In the genomic region with DNA sequence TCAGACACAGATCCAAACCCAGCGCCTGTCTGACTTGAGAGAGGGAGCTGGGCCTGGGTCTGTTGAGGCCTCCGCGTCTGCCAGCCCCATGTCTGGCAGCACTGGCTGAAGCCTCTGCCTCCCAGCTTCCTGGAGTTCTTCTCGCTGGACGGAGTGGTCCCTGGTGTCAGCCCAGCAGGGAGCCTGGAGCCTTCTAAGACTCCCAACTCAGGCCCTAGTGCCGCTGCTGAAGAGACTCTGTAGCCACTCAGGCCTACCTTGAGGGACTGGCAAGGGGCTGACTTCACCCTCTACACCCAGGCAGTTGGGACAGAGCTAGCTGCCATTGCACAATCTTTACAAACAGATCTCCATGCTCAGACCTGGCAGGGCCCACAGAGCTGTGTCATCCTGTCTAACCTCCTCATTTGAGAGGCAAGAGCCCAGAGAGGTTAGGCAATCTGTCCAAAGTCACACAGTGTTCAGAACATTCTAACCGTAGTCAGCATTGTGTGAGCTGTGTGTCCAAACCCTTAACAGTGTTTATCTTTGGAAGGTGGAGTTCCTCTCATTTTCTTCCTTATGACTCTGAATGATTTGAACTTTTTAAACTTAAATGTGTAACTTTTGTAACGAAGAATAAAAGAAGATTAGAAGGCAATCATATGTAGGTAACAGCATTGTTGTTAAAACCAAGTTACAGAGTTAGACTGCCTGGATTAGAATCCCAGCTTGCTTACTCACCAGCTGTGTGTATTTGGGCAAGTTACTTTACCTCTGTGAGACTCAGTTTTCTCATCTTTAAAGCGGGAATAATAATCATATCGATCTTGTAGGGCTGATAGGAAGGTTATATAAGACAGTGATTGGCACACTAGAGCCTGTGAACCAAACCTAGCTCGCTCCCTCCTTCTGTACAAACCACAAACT, we compare ENCODE assay signal across 1 cellular context.
TF ChIP-seq lines count a peak whose summit lies in the region.

No MANE protein-coding gene starts in this region.

TF ChIP-seq in HepG2, 621 proteins besides CTCF, POLR2A, EP300 and RAD21 (continued from another document and continues in another):
- TF ChIP-seq, protein P1, sequence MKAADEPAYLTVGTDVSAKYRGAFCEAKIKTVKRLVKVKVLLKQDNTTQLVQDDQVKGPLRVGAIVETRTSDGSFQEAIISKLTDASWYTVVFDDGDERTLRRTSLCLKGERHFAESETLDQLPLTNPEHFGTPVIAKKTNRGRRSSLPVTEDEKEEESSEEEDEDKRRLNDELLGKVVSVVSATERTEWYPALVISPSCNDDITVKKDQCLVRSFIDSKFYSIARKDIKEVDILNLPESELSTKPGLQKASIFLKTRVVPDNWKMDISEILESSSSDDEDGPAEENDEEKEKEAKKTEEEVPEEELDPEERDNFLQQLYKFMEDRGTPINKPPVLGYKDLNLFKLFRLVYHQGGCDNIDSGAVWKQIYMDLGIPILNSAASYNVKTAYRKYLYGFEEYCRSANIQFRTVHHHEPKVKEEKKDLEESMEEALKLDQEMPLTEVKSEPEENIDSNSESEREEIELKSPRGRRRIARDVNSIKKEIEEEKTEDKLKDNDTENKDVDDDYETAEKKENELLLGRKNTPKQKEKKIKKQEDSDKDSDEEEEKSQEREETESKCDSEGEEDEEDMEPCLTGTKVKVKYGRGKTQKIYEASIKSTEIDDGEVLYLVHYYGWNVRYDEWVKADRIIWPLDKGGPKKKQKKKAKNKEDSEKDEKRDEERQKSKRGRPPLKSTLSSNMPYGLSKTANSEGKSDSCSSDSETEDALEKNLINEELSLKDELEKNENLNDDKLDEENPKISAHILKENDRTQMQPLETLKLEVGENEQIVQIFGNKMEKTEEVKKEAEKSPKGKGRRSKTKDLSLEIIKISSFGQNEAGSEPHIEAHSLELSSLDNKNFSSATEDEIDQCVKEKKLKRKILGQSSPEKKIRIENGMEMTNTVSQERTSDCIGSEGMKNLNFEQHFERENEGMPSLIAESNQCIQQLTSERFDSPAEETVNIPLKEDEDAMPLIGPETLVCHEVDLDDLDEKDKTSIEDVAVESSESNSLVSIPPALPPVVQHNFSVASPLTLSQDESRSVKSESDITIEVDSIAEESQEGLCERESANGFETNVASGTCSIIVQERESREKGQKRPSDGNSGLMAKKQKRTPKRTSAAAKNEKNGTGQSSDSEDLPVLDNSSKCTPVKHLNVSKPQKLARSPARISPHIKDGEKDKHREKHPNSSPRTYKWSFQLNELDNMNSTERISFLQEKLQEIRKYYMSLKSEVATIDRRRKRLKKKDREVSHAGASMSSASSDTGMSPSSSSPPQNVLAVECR (CRISPR knock-in tag; IDR thresholded peaks at IDR 0.05; ENCODE audit: borderline replicate concordance), result peak; percentile 53; the same call in 1 of the 2 replicates
- TF ChIP-seq HMG20A (CRISPR knock-in tag; IDR thresholded peaks at IDR 0.05; ENCODE audit: borderline replicate concordance) (0 out of 2 replicates have a peak, but pooled peaks have one; percentile 62), PRMT3 (CRISPR knock-in tag; IDR thresholded peaks at IDR 0.05; ENCODE audit: borderline replicate concordance, low read depth) (no peak), MAZ (IDR thresholded peaks at IDR 0.05; ENCODE audit: borderline replicate concordance, low read depth, low read length) (peak; percentile 47; the same call in 1 of the 2 replicates), MAZ (CRISPR knock-in tag; IDR thresholded peaks at IDR 0.05; ENCODE audit: low read depth) (peak; percentile 14; the same call in 1 of the 2 replicates), ETV5 (CRISPR knock-in tag; IDR thresholded peaks at IDR 0.05; ENCODE audit: borderline replicate concordance) (peak; percentile 65; the same call in 1 of the 2 replicates), SP4 (CRISPR knock-in tag; IDR thresholded peaks at IDR 0.05) (no peak), ZNF792 (CRISPR knock-in tag; IDR thresholded peaks at IDR 0.05) (peak; percentile 51; the same call in 1 of the 2 replicates), ISL2 (CRISPR knock-in tag; IDR thresholded peaks at IDR 0.05) (peak; percentile 34; the same call in 1 of the 2 replicates), SRY (CRISPR knock-in tag; IDR thresholded peaks at IDR 0.05) (no peak; the same call in none of the 2 replicates), FOXA1 (IDR thresholded peaks at IDR 0.05) (no peak), FOXA1 (CRISPR knock-in tag; IDR thresholded peaks at IDR 0.05) (peak; percentile 72), ZNF619 (CRISPR knock-in tag; IDR thresholded peaks at IDR 0.05) (0 out of 2 replicates have a peak, but pooled peaks have one; percentile 71), ZSCAN12 (CRISPR knock-in tag; IDR thresholded peaks at IDR 0.05) (no peak), ZNF432 (CRISPR knock-in tag; IDR thresholded peaks at IDR 0.05; ENCODE audit: borderline replicate concordance) (no peak), PPARG (CRISPR knock-in tag; conservative IDR thresholded peaks at IDR 0.05) (0 out of 2 replicates have a peak, but pooled peaks have one; percentile 29), ZNF558 (CRISPR knock-in tag; IDR thresholded peaks at IDR 0.05; ENCODE audit: borderline replicate concordance) (no peak), PITX1 (CRISPR knock-in tag; IDR thresholded peaks at IDR 0.05) (peak; percentile 57; the same call in 1 of the 2 replicates), ZNF256 (CRISPR knock-in tag; conservative IDR thresholded peaks at IDR 0.05) (no peak), RBAK (CRISPR knock-in tag; IDR thresholded peaks at IDR 0.05) (no peak), LCORL (IDR thresholded peaks at IDR 0.05) (no peak), LCORL (CRISPR knock-in tag; IDR thresholded peaks at IDR 0.05) (peak; percentile 76; the same call in 1 of the 2 replicates), HES4 (CRISPR knock-in tag; IDR thresholded peaks at IDR 0.05; ENCODE audit: borderline replicate concordance) (no peak), ZNF550 (CRISPR knock-in tag; IDR thresholded peaks at IDR 0.05; ENCODE audit: borderline replicate concordance) (0 out of 2 replicates have a peak, but pooled peaks have one; percentile 45), RCOR2 (CRISPR knock-in tag; IDR thresholded peaks at IDR 0.05) (peak; percentile 98), SP140L (CRISPR knock-in tag; IDR thresholded peaks at IDR 0.05; ENCODE audit: borderline replicate concordance) (no peak), ZFP36 (IDR thresholded peaks at IDR 0.05; ENCODE audit: borderline replicate concordance, low read depth, low read length, partially characterized antibody) (peak; percentile 96), MIXL1 (CRISPR knock-in tag; IDR thresholded peaks at IDR 0.05) (0 out of 2 replicates have a peak, but pooled peaks have one; percentile 35), POGZ (CRISPR knock-in tag; IDR thresholded peaks at IDR 0.05) (0 out of 2 replicates have a peak, but pooled peaks have one; percentile 31), RXRA (CRISPR knock-in tag; IDR thresholded peaks at IDR 0.05) (peak; percentile 56; the same call in 1 of the 2 replicates), NFKB2 (CRISPR knock-in tag; IDR thresholded peaks at IDR 0.05; ENCODE audit: borderline replicate concordance) (no peak), ZNF253 (CRISPR knock-in tag; IDR thresholded peaks at IDR 0.05; ENCODE audit: borderline replicate concordance) (no peak), ZSCAN9 (CRISPR knock-in tag; IDR thresholded peaks at IDR 0.05; ENCODE audit: borderline replicate concordance) (peak; percentile 29), MEF2D (CRISPR knock-in tag; IDR thresholded peaks at IDR 0.05) (peak; percentile 59; the same call in 1 of the 2 replicates), ONECUT2 (CRISPR knock-in tag; IDR thresholded peaks at IDR 0.05) (no peak), SAFB2 (CRISPR knock-in tag; IDR thresholded peaks at IDR 0.05; ENCODE audit: borderline replicate concordance, low read depth) (no peak), CEBPB (IDR thresholded peaks at IDR 0.05; ENCODE audit: borderline replicate concordance, low read depth, low read length) (peak; percentile 100), MTA1 (CRISPR knock-in tag; IDR thresholded peaks at IDR 0.05; ENCODE audit: borderline replicate concordance) (peak; percentile 70; the same call in 1 of the 2 replicates), PHB2 (IDR thresholded peaks at IDR 0.05; ENCODE audit: partially characterized antibody) (no peak)
- TF ChIP-seq, protein P2, sequence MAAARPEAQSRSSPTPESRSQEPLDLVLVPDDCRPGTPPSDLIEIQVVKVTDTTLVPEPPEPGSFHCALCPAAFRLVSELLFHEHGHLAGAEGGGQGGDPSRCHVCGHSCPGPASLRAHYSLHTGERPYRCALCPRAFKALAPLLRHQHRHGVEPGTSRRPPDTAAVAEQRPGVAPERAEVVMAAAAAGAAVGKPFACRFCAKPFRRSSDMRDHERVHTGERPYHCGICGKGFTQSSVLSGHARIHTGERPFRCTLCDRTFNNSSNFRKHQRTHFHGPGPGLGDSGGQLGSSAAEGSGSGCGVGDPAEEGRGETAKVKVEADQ (CRISPR knock-in tag; IDR thresholded peaks at IDR 0.05; ENCODE audit: borderline replicate concordance), result 0 out of 2 replicates have a peak, but pooled peaks have one; percentile 30
- TF ChIP-seq, protein P3, sequence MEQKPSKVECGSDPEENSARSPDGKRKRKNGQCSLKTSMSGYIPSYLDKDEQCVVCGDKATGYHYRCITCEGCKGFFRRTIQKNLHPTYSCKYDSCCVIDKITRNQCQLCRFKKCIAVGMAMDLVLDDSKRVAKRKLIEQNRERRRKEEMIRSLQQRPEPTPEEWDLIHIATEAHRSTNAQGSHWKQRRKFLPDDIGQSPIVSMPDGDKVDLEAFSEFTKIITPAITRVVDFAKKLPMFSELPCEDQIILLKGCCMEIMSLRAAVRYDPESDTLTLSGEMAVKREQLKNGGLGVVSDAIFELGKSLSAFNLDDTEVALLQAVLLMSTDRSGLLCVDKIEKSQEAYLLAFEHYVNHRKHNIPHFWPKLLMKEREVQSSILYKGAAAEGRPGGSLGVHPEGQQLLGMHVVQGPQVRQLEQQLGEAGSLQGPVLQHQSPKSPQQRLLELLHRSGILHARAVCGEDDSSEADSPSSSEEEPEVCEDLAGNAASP (CRISPR knock-in tag; IDR thresholded peaks at IDR 0.05; ENCODE audit: borderline replicate concordance), result peak; percentile 59; the same call in 1 of the 2 replicates
- TF ChIP-seq, protein P4, sequence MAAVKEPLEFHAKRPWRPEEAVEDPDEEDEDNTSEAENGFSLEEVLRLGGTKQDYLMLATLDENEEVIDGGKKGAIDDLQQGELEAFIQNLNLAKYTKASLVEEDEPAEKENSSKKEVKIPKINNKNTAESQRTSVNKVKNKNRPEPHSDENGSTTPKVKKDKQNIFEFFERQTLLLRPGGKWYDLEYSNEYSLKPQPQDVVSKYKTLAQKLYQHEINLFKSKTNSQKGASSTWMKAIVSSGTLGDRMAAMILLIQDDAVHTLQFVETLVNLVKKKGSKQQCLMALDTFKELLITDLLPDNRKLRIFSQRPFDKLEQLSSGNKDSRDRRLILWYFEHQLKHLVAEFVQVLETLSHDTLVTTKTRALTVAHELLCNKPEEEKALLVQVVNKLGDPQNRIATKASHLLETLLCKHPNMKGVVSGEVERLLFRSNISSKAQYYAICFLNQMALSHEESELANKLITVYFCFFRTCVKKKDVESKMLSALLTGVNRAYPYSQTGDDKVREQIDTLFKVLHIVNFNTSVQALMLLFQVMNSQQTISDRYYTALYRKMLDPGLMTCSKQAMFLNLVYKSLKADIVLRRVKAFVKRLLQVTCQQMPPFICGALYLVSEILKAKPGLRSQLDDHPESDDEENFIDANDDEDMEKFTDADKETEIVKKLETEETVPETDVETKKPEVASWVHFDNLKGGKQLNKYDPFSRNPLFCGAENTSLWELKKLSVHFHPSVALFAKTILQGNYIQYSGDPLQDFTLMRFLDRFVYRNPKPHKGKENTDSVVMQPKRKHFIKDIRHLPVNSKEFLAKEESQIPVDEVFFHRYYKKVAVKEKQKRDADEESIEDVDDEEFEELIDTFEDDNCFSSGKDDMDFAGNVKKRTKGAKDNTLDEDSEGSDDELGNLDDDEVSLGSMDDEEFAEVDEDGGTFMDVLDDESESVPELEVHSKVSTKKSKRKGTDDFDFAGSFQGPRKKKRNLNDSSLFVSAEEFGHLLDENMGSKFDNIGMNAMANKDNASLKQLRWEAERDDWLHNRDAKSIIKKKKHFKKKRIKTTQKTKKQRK (IDR thresholded peaks at IDR 0.05; ENCODE audit: low read length), result no peak
- TF ChIP-seq, protein P5, sequence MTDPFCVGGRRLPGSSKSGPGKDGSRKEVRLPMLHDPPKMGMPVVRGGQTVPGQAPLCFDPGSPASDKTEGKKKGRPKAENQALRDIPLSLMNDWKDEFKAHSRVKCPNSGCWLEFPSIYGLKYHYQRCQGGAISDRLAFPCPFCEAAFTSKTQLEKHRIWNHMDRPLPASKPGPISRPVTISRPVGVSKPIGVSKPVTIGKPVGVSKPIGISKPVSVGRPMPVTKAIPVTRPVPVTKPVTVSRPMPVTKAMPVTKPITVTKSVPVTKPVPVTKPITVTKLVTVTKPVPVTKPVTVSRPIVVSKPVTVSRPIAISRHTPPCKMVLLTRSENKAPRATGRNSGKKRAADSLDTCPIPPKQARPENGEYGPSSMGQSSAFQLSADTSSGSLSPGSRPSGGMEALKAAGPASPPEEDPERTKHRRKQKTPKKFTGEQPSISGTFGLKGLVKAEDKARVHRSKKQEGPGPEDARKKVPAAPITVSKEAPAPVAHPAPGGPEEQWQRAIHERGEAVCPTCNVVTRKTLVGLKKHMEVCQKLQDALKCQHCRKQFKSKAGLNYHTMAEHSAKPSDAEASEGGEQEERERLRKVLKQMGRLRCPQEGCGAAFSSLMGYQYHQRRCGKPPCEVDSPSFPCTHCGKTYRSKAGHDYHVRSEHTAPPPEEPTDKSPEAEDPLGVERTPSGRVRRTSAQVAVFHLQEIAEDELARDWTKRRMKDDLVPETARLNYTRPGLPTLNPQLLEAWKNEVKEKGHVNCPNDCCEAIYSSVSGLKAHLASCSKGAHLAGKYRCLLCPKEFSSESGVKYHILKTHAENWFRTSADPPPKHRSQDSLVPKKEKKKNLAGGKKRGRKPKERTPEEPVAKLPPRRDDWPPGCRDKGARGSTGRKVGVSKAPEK (CRISPR knock-in tag; IDR thresholded peaks at IDR 0.05; ENCODE audit: borderline replicate concordance), result 0 out of 2 replicates have a peak, but pooled peaks have one; percentile 16
- TF ChIP-seq, protein P6, sequence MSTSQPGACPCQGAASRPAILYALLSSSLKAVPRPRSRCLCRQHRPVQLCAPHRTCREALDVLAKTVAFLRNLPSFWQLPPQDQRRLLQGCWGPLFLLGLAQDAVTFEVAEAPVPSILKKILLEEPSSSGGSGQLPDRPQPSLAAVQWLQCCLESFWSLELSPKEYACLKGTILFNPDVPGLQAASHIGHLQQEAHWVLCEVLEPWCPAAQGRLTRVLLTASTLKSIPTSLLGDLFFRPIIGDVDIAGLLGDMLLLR (CRISPR knock-in tag; IDR thresholded peaks at IDR 0.05), result no peak
- TF ChIP-seq, protein P7, sequence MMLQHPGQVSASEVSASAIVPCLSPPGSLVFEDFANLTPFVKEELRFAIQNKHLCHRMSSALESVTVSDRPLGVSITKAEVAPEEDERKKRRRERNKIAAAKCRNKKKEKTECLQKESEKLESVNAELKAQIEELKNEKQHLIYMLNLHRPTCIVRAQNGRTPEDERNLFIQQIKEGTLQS (CRISPR knock-in tag; IDR thresholded peaks at IDR 0.05), result peak; percentile 62; the same call in 1 of the 2 replicates
- TF ChIP-seq, protein P8, sequence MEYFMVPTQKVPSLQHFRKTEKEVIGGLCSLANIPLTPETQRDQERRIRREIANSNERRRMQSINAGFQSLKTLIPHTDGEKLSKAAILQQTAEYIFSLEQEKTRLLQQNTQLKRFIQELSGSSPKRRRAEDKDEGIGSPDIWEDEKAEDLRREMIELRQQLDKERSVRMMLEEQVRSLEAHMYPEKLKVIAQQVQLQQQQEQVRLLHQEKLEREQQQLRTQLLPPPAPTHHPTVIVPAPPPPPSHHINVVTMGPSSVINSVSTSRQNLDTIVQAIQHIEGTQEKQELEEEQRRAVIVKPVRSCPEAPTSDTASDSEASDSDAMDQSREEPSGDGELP (IDR thresholded peaks at IDR 0.05; ENCODE audit: borderline replicate concordance, low read depth), result peak; percentile 28; the same call in 1 of the 2 replicates
